ENCODE assay signal across 18 cellular contexts in genomic region chrX:107485019-107485418, GRCh38. TPM values are rescaled to one million over a fixed set of nuclear protein-coding genes. Genes with fewer than 3 reads are reported as not detected.
DNase-seq lines count a peak whose midpoint lies in the region; TF ChIP-seq lines count a peak whose summit lies in the region.
"Had no signal": no experiment of that assay in that cellular context is flagged by ENCODE, and none has a peak within 500 bp of the region (broad histone marks: within the 10 kb centered on the region; RNA-seq: fewer than 3 reads in every experiment).

No MANE protein-coding gene starts in this region.

- no peaks in the 10 kb centered on the region for H3K79me2 ChIP-seq in H9 (ENCODE audit: insufficient read depth, low read length)

- no peak overlapping the region for H3T11ph ChIP-seq in H9 (ENCODE audit: low read length)

- H3K4me3 ChIP-seq in BE2C (ENCODE audit: low read depth, low read length) (no peak overlapping the region), SK-N-MC (0 out of 2 replicates have a peak overlapping the region, but pooled peaks have one; percentile 28), HAP-1 (no peak overlapping the region)

- H3K27ac Mint-ChIP-seq in H9 (no peak overlapping the region), glutamatergic neuron (ENCODE audit: unreplicated experiment) (peak overlapping the region; percentile 91)
- H3K27ac Mint-ChIP-seq: activated B cell treated with CpG ODN at 0.5 μM for 24 hours; activated T-helper 2 cell treated with anti-CD3 and anti-CD28 coated beads, Interferon-gamma antibody, Interleukin-2, Interleukin-4, amounts not matched to agents 10 μg/mL and 5 μg/mL and 100 μg/mL, durations not matched to agents 14 hours and 24 hours and 36 hours; mesothelial cell of epicardium had no signal

- H3K23ac ChIP-seq in H9 (ENCODE audit: insufficient read length, low read depth, low read length), result no peak overlapping the region

- H2BK15ac ChIP-seq in H9 (ENCODE audit: low read depth, low read length), result no peak overlapping the region

- no peak overlapping the region for H3K18ac ChIP-seq in H9 (ENCODE audit: insufficient read length, low read depth, low read length)

- H4K8ac ChIP-seq in H9 (replicated peaks; ENCODE audit: insufficient read length, low read depth, low read length), result no peak overlapping the region

- no peaks in the 10 kb centered on the region for H3K23me2 ChIP-seq in H9 (ENCODE audit: insufficient read length, low read depth, low read length, poor library complexity, severe bottlenecking)

- no peak overlapping the region for H2AFZ ChIP-seq in H9 (ENCODE audit: low read length)

- no peak overlapping the region for H3K14ac ChIP-seq in H9 (ENCODE audit: insufficient read depth, low read length)

- no peak overlapping the region for H4K5ac ChIP-seq in H9 (ENCODE audit: insufficient read length, low read depth, low read length)

- H2BK5ac ChIP-seq in H9 (ENCODE audit: insufficient read length, low read length), result no peak overlapping the region

- WGBS in H9 (ENCODE audit: extremely low coverage, insufficient read length, low lambda C conversion rate), result no CpG with 5 or more reads among the region's 5 CpGs

- H3K27me3 ChIP-seq in BE2C (no peaks in the 10 kb centered on the region), H9 (ENCODE audit: insufficient read depth, low read length) (no peaks in the 10 kb centered on the region), HAP-1 (ENCODE audit: low read depth) (no peaks in the 10 kb centered on the region)

- H3K56ac ChIP-seq in H9 (ENCODE audit: insufficient read length, low read depth, low read length), result no peak overlapping the region

- DNase-seq in BE2C, result no peak
- DNase-seq in H9, result no peak
- DNase-seq in SK-N-MC (ENCODE audit: low read depth, low spot score), result peak; percentile 20
- DNase-seq in glutamatergic neuron, result no peak
- DNase-seq in DMS79 (lab: John Stamatoyannopoulos, UW), result no peak
- no peak for DNase-seq in middle frontal gyrus (ENCODE audit: extremely low spot score, low spot score)
- no peak for DNase-seq in HPDE6-E6E7 (ENCODE audit: extremely low spot score)
- no peak for DNase-seq in HAP-1 (ENCODE audit: low spot score in 2 of 2)
- DNase-seq: activated B cell treated with CpG ODN at 0.5 μM for 24 hours; activated CD8-positive, alpha-beta memory T cell treated with anti-CD3 and anti-CD28 coated beads for 24 hours; amniotic stem cell; COR-L47; NCI-H2029; NCI-H774 had no signal

- no peaks in the 10 kb centered on the region for H3K79me1 ChIP-seq in H9 (ENCODE audit: insufficient read depth, low read depth, low read length, poor library complexity, severe bottlenecking)

- H3K4me1 Mint-ChIP-seq in H9 (peaks cover 0 to 17% of the 10 kb centered on the region in 2 experiments; a peak in 2 of 4 replicates), glutamatergic neuron (ENCODE audit: low read depth, unreplicated experiment) (peaks cover 32% of the 10 kb centered on the region)
- H3K4me1 Mint-ChIP-seq: activated B cell treated with CpG ODN at 0.5 μM for 24 hours had no signal

- H3K9me3 ChIP-seq in BE2C (no peaks in the 10 kb centered on the region), H9 (ENCODE audit: control insufficient read depth, low read depth, low read length) (peaks cover 5% of the 10 kb centered on the region), SK-N-MC (ENCODE audit: low read depth, low read length) (no peaks in the 10 kb centered on the region), HAP-1 (no peaks in the 10 kb centered on the region)

- no peak overlapping the region for H3K4ac ChIP-seq in H9 (ENCODE audit: low read depth, low read length)

- TF ChIP-seq CTCF in BE2C (IDR thresholded peaks at IDR 0.05; ENCODE audit: low read depth, low read length), result 0 out of 2 replicates have a peak, but pooled peaks have one; percentile 6
- 0 out of 3 replicates have a peak, but pooled peaks have one; percentile 25 for TF ChIP-seq CTCF in H9 (conservative IDR thresholded peaks at IDR 0.05)
- TF ChIP-seq CTCF in glutamatergic neuron (IDR thresholded peaks at IDR 0.05; ENCODE audit: partially characterized antibody, unreplicated experiment), result no peak

- no peak overlapping the region for H2BK120ac ChIP-seq in H9 (ENCODE audit: low read depth, low read length, poor library complexity, severe bottlenecking)

- H3K36me3 ChIP-seq in BE2C, result no peaks in the 10 kb centered on the region
- no peaks in the 10 kb centered on the region for H3K36me3 ChIP-seq in SK-N-MC (ENCODE audit: insufficient read depth, low read length)
- H3K36me3 ChIP-seq in HAP-1 (replicated peaks), result no peaks in the 10 kb centered on the region

- in situ Hi-C loops in HAP-1 (cut with MboI; ENCODE audit: low sequenced_read_pairs), result no loop called here

- no peak overlapping the region for H3K9ac ChIP-seq in H9 (ENCODE audit: extremely low read depth, insufficient read length, low read length)
- H3K9ac ChIP-seq in SK-N-MC (ENCODE audit: insufficient read length), result no peak overlapping the region

- no peaks in the 10 kb centered on the region for H4K20me1 ChIP-seq in H9 (ENCODE audit: control insufficient read depth, insufficient read depth, insufficient read length)

- H4K91ac ChIP-seq in H9 (ENCODE audit: insufficient read length, low read depth, low read length), result no peak overlapping the region

- no peak overlapping the region for H2BK12ac ChIP-seq in H9 (ENCODE audit: insufficient read length, low read depth, low read length)

- H3K4me2 ChIP-seq in H9 (ENCODE audit: insufficient read depth, insufficient read length, low read length), result no peak overlapping the region

- H3K27ac ChIP-seq in H9 (ENCODE audit: insufficient read length, low read depth, low read length) (no peak overlapping the region), SK-N-MC (0 out of 2 replicates have a peak overlapping the region, but pooled peaks have one; percentile 33)

- H3K9me3 Mint-ChIP-seq in H9, result peaks cover 0 to 49% of the 10 kb centered on the region in 2 experiments; a peak in 2 of 5 replicates
- H3K9me3 Mint-ChIP-seq in glutamatergic neuron (ENCODE audit: unreplicated experiment), result peaks cover 3% of the 10 kb centered on the region
- H3K9me3 Mint-ChIP-seq: activated B cell treated with CpG ODN at 0.5 μM for 24 hours; activated T-helper 2 cell treated with anti-CD3 and anti-CD28 coated beads, Interferon-gamma antibody, Interleukin-2, Interleukin-4, amounts not matched to agents 10 μg/mL and 5 μg/mL and 100 μg/mL, durations not matched to agents 14 hours and 24 hours and 36 hours had no signal

- H3K4me3 Mint-ChIP-seq in H9, result no peak overlapping the region
- peak overlapping the region; percentile 70 for H3K4me3 Mint-ChIP-seq in glutamatergic neuron (ENCODE audit: unreplicated experiment)
- H3K4me3 Mint-ChIP-seq: activated B cell treated with CpG ODN at 0.5 μM for 24 hours, mesothelial cell of epicardium had no signal

- H2BK20ac ChIP-seq in H9 (ENCODE audit: low read depth, low read length, poor library complexity, severe bottlenecking), result no peak overlapping the region

- H3K36me3 Mint-ChIP-seq in H9 (ENCODE audit: insufficient read depth in 1 of 3, low read depth in 3 of 3) (peaks cover 0 to 3% (median 0%) of the 10 kb centered on the region in 3 experiments; a peak in 1 of 7 replicates), glutamatergic neuron (ENCODE audit: unreplicated experiment) (no peaks in the 10 kb centered on the region)
- H3K36me3 Mint-ChIP-seq: mesothelial cell of epicardium had no signal

- H3K4me1 ChIP-seq in BE2C, result peaks cover 5% of the 10 kb centered on the region
- H3K4me1 ChIP-seq in H9 (ENCODE audit: insufficient read depth, low read length), result no peaks in the 10 kb centered on the region; the same call in 1 of the 2 replicates
- no peaks in the 10 kb centered on the region; the same call in 1 of the 2 replicates for H3K4me1 ChIP-seq in HAP-1

- no peak overlapping the region for H2AK5ac ChIP-seq in H9 (ENCODE audit: insufficient read length, low read length)

- peaks cover 5% of the 10 kb centered on the region for H3K27me3 Mint-ChIP-seq in H9 (ENCODE audit: low read depth)
- no peaks in the 10 kb centered on the region for H3K27me3 Mint-ChIP-seq in glutamatergic neuron (ENCODE audit: unreplicated experiment)
- H3K27me3 Mint-ChIP-seq: activated B cell treated with CpG ODN at 0.5 μM for 24 hours had no signal

RNA-seq across cellular contexts. Expression of gene FRMPD3, which starts 35.6 kb away (rescaled TPM):
- polyA plus RNA-seq in BE2C (2012; ENCODE audit: insufficient read depth, insufficient read length, low read depth), result not detected
- total RNA-seq in H9 (2021), result 0.22 and 0.26 TPM in 2 replicates
- 24.9 TPM for total RNA-seq in glutamatergic neuron (ENCODE audit: unreplicated experiment)
- total RNA-seq: activated T-helper 2 cell treated with anti-CD3 and anti-CD28 coated beads, Interferon-gamma antibody, Interleukin-2, Interleukin-4, amounts not matched to agents 10 μg/mL and 5 μg/mL and 100 μg/mL, durations not matched to agents 14 hours and 24 hours and 36 hours; glomerular endothelial cell; T-helper 1 cell treated with Interleukin-12 subunit alpha and Interleukin-12 subunit beta and Interleukin-4 antibody, amounts not matched to agents 30 ng/mL and 1 ng/mL, for 36 hours had no signal

Comparison
In these comparisons a context has a peak if more than half of its experiments do, and no peak if none do; other contexts are left out.
1. RNA of gene FRMPD3, which starts 35.6 kb away (total RNA-seq): 24.9 TPM in glutamatergic neuron (single experiment); 0.22 to 0.26 TPM in H9; every median in the first group is over 10 times any median in the second.